31 cellular contexts compared by ENCODE assay signal in the genomic region with DNA sequence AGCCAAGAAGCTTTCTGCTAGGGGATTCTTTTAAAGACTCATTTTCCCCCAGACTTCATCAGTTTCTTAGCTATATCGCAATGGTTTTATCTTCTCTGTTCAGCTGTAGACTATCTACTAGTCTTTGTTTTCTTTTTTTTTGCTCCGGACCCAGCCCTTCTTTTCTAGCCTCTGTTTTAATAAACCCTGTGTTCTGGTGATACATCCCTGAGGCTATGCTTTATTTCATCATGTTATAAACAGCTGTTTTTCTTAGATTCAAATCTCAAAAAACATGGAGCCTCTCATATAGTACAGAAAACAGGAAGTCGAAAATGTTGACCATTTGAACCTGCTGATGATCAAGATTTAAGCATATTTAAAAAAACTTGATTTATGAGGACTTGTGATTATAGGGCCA. TPM values are rescaled to one million over a fixed set of nuclear protein-coding genes. Genes with fewer than 3 reads are reported as not detected.
DNase-seq lines count a peak whose midpoint lies in the region; TF ChIP-seq lines count a peak whose summit lies in the region.
"Had no signal": no experiment of that assay in that cellular context is flagged by ENCODE, and none has a peak within 500 bp of the region (broad histone marks: within the 10 kb centered on the region; RNA-seq: fewer than 3 reads in every experiment).

No MANE protein-coding gene starts in this region.

- WGBS in sigmoid colon, 2 donors, result 93 to 96% methylated on average over 3 of the region's 3 CpGs
- WGBS in thyroid gland, 2 donors, result 95 to 98% methylated on average over 3 of the region's 3 CpGs

- H3K9me3 Mint-ChIP-seq in neural crest cell, result no peaks in the 10 kb centered on the region
- H3K9me3 Mint-ChIP-seq: activated T-cell treated with anti-CD3 and anti-CD28 coated beads, Interleukin-2, amount 50 U/mL, for 24 hours; natural killer cell treated with Interleukin-12 subunit alpha and Interleukin-12 subunit beta and Interleukin-15 and Interleukin-18, amount 100 ng/mL, for 72 hours; type B pancreatic cell had no signal

- H3K27ac Mint-ChIP-seq in neural crest cell (ENCODE audit: unreplicated experiment), result peak overlapping the region; percentile 21
- H3K27ac Mint-ChIP-seq: activated CD4-positive, alpha-beta T cell treated with anti-CD3 and anti-CD28 coated beads for 36 hours; activated T-cell treated with anti-CD3 and anti-CD28 coated beads, Interleukin-2, amount 50 U/mL, for 24 hours; natural killer cell treated with Interleukin-12 subunit alpha and Interleukin-12 subunit beta and Interleukin-15 and Interleukin-18, amount 100 ng/mL, for 72 hours; type B pancreatic cell had no signal

- no peak overlapping the region for H3K4me3 Mint-ChIP-seq in neural crest cell
- H3K4me3 Mint-ChIP-seq: activated CD4-positive, alpha-beta T cell treated with anti-CD3 and anti-CD28 coated beads for 36 hours; activated T-cell treated with anti-CD3 and anti-CD28 coated beads, Interleukin-2, amount 50 U/mL, for 24 hours; natural killer cell treated with Interleukin-12 subunit alpha and Interleukin-12 subunit beta and Interleukin-15 and Interleukin-18, amount 100 ng/mL, for 72 hours; type B pancreatic cell had no signal

- H3K4me1 Mint-ChIP-seq in neural crest cell, result peaks cover 7% of the 10 kb centered on the region

- intact Hi-C loops in sigmoid colon (cut with DNase I) (no loop called here), thyroid gland (cut with DNase I) (no loop called here)

- H3K27ac ChIP-seq in sigmoid colon, result no peak overlapping the region
- H3K27ac ChIP-seq in thyroid gland, result no peak overlapping the region
- H3K27ac ChIP-seq: adrenal gland; BLaER1 treated with 17β-estradiol and CSF1 and Interleukin-3, amounts not matched to agents 10 nM and 100 nM; brain microvascular endothelial cell; epithelial cell of prostate; HL-60; lower lobe of right lung; pancreas; spleen had no signal

- H3K27me3 Mint-ChIP-seq in neural crest cell (ENCODE audit: low read depth), result no peaks in the 10 kb centered on the region
- H3K27me3 Mint-ChIP-seq: activated CD4-positive, alpha-beta T cell treated with anti-CD3 and anti-CD28 coated beads for 36 hours; activated T-cell treated with anti-CD3 and anti-CD28 coated beads, Interleukin-2, amount 50 U/mL, for 24 hours; natural killer cell treated with Interleukin-12 subunit alpha and Interleukin-12 subunit beta and Interleukin-15 and Interleukin-18, amount 100 ng/mL, for 72 hours; type B pancreatic cell had no signal

- TF ChIP-seq CTCF in neural crest cell (conservative IDR thresholded peaks at IDR 0.05) (no peak), sigmoid colon (IDR thresholded peaks at IDR 0.05) (no peak), thyroid gland (IDR thresholded peaks at IDR 0.05) (no peak)

- H3K4me3 ChIP-seq in adipocyte (ENCODE audit: low read length) (no peak overlapping the region), sigmoid colon (no peak overlapping the region), thyroid gland (replicated peaks in 1 of 3) (no peak overlapping the region)
- H3K4me3 ChIP-seq: adrenal gland; BLaER1 treated with 17β-estradiol and CSF1 and Interleukin-3, amounts not matched to agents 10 nM and 100 nM; lower lobe of right lung; mucosa of descending colon; pancreas; spleen had no signal

- H3K36me3 ChIP-seq in adipocyte (ENCODE audit: control insufficient read depth, insufficient read depth, low read length, severe bottlenecking) (peaks cover 34% of the 10 kb centered on the region), sigmoid colon (peaks cover 0 to 46% (median 2%) of the 10 kb centered on the region in 4 donors), thyroid gland (peaks cover 3 to 6% of the 10 kb centered on the region in 2 donors)
- H3K36me3 ChIP-seq: adrenal gland had no signal

- H3K9ac ChIP-seq in adipocyte (ENCODE audit: low read length), result no peak overlapping the region
- H3K9ac ChIP-seq: BLaER1 treated with 17β-estradiol and CSF1 and Interleukin-3, amounts not matched to agents 10 nM and 100 nM had no signal

- TF ChIP-seq POLR2A in sigmoid colon (IDR thresholded peaks at IDR 0.05), result no peak
- no peak for TF ChIP-seq POLR2A in thyroid gland (IDR thresholded peaks at IDR 0.05)

- H3K36me3 Mint-ChIP-seq in neural crest cell (ENCODE audit: low read depth), result peaks cover 22% of the 10 kb centered on the region
- H3K36me3 Mint-ChIP-seq: natural killer cell treated with Interleukin-12 subunit alpha and Interleukin-12 subunit beta and Interleukin-15 and Interleukin-18, amount 100 ng/mL, for 72 hours had no signal

- H3K4me1 ChIP-seq in adipocyte (ENCODE audit: control insufficient read depth, insufficient read depth, low read length), result no peaks in the 10 kb centered on the region
- no peaks in the 10 kb centered on the region for H3K4me1 ChIP-seq in sigmoid colon
- H3K4me1 ChIP-seq in thyroid gland, result no peaks in the 10 kb centered on the region
- H3K4me1 ChIP-seq: BLaER1 treated with 17β-estradiol and CSF1 and Interleukin-3, amounts not matched to agents 10 nM and 100 nM; lower lobe of right lung had no signal

- no peaks in the 10 kb centered on the region for H3K9me3 ChIP-seq in adipocyte (ENCODE audit: control insufficient read depth, low read length)
- H3K9me3 ChIP-seq in sigmoid colon, result no peaks in the 10 kb centered on the region
- no peaks in the 10 kb centered on the region for H3K9me3 ChIP-seq in thyroid gland
- H3K9me3 ChIP-seq: adrenal gland, lower lobe of right lung, mucosa of descending colon, pancreas, spleen had no signal

- H3K27me3 ChIP-seq in adipocyte (replicated peaks; ENCODE audit: control insufficient read depth, insufficient read depth, low read length), result no peaks in the 10 kb centered on the region
- no peaks in the 10 kb centered on the region for H3K27me3 ChIP-seq in sigmoid colon
- no peaks in the 10 kb centered on the region for H3K27me3 ChIP-seq in thyroid gland
- H3K27me3 ChIP-seq: adrenal gland; BLaER1 treated with 17β-estradiol and CSF1 and Interleukin-3, amounts not matched to agents 10 nM and 100 nM; brain microvascular endothelial cell; pancreas; spleen had no signal

- TF ChIP-seq EP300 in sigmoid colon (IDR thresholded peaks at IDR 0.05), result no peak

- DNase-seq in EL (peak; percentile 3), OCI-M2 (lab: John Stamatoyannopoulos, UW; ENCODE audit: unreplicated experiment) (peak; percentile 52), adipocyte (ENCODE audit: low read depth) (peak; percentile 75), neural crest cell (ENCODE audit: low read depth, low spot score) (no peak), COR-L47 (lab: John Stamatoyannopoulos, UW) (no peak), sigmoid colon (no peak), thyroid gland (no peak)
- DNase-seq: activated CD4-positive, alpha-beta T cell treated with anti-CD3 and anti-CD28 coated beads for 36 hours; activated T-cell treated with anti-CD3 and anti-CD28 coated beads, Interleukin-2, amount 50 U/mL, for 24 hours; adrenal gland; brain microvascular endothelial cell; DND-41; effector CD4-positive, alpha-beta T cell; lower lobe of right lung; mucosa of descending colon; NCI-H1092 treated with DMSO at 0.1 percent for 48 hours; NCI-H187 treated with DMSO at 0.1 percent for 48 hours; NCI-H524 treated with DMSO at 0.1 percent for 48 hours; NK-92 treated with Interleukin-12 subunit alpha and Interleukin-12 subunit beta, amount 100 ng/mL, for 24 hours; pancreas; Right ventricle myocardium superior; spleen; T-helper 1 cell had no signal

RNA-seq across cellular contexts. Expression of gene SCGB3A1, which starts 37.8 kb away (rescaled TPM):
- total RNA-seq in neural crest cell (not detected in 2 replicates), sigmoid colon (not detected), thyroid gland (1 to 10 TPM in 3 of 4 donors, not detected in 1; 1.0 to 8.1 (median 3.5) TPM)
- polyA plus RNA-seq in sigmoid colon, result under 1 TPM in 1 of 3 donors, not detected in 2; 0.83 TPM
- total RNA-seq: activated CD4-positive, alpha-beta T cell treated with anti-CD3 and anti-CD28 coated beads for 36 hours; H1; kidney epithelial cell; mucosa of descending colon; natural killer cell treated with Interleukin-12 subunit alpha and Interleukin-12 subunit beta and Interleukin-15 and Interleukin-18, amount 100 ng/mL, for 72 hours; Right ventricle myocardium superior; subcutaneous adipose tissue had no signal

RNA-seq across cellular contexts. Expression of gene CNOT6, which starts 59.4 kb away (rescaled TPM):
- total RNA-seq in neural crest cell (70.6 and 75.7 TPM in 2 replicates), sigmoid colon (10 to 100 TPM; 16.0 to 21.8 (median 17.8) TPM), thyroid gland (10 to 100 TPM; 14.0 to 21.0 (median 17.2) TPM)
- 10 to 100 TPM in 2 of 3 donors, 1 to 10 TPM in 1; 7.2 to 11.6 (median 10.3) TPM for polyA plus RNA-seq in sigmoid colon

Comparison
In these comparisons a context has a peak if more than half of its experiments do, and no peak if none do; other contexts are left out.
1. DNase-seq: peak in EL (single experiment), OCI-M2 (single experiment) and adipocyte (single experiment); none in neural crest cell (single experiment), COR-L47 (single experiment), sigmoid colon (single experiment) and thyroid gland (0 of 2).